22 cellular contexts compared by ENCODE assay signal in the genomic region with DNA sequence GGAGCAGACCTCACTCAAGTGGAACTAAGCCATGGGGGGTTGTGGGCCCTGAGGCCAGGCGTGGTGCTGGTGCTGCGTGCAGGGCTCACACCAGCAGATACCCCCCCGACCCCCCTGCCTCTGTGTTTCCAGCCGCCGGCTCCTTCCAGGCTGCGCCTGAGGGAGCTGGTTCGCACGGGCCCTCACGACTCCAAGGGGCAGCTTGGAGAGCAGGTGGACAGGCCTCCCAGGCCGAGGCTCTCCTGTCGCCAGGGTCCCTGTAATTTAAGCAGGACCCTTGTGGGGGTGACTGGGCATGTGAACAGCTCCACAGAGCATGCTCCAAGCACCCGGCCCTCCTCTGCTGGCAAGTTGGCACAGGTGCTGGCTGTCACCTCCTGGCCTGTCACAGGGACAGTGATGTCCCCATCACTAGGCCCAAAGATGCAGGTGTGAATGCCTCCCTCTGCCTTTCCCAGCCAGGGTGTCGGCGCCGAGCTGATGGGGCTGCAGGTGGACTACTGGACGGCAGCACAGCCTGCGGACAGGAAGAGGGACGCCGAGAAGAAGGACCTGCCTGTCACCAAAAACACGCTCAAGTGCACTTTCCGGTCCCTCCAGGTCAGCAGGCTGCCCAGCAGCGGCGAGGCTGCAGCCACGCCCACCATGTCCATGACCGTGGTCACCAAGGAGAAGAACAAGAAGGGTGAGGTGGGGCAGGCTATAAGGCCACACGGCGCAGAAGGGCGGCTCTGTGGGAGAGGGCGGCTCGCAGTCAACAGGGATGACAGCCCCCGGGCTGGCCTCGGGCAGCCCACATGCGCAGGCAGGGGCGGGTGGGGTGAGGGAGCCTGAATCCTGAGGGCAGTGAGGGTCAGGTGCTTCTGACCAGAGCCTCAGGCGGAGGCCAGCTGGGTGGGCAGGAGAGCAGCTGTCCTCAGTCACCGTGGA. TPM values are rescaled to one million over a fixed set of nuclear protein-coding genes. Genes with fewer than 3 reads are reported as not detected.
A peak's percentile ranks its signal among the peaks of the same experiment; 100 is the strongest.
DNase-seq lines count a peak whose midpoint lies in the region; ATAC-seq, FAIRE-seq and TF ChIP-seq lines count a peak whose summit lies in the region.
"Had no signal": no experiment of that assay in that cellular context is flagged by ENCODE, and none has a peak within 500 bp of the region (broad histone marks: within the 10 kb centered on the region; RNA-seq: fewer than 3 reads in every experiment).

No MANE protein-coding gene starts in this region.

- CTCF ChIA-PET in K562 (lab: Yijun Ruan, JAX; ENCODE audit: low intra/inter-chr PET ratio): no interaction called here

- no peaks in the 10 kb centered on the region for H3K9me3 ChIP-seq in left ventricle myocardium inferior (replicated peaks)
- H3K9me3 ChIP-seq in K562 (replicated peaks; ENCODE audit: control insufficient read depth, insufficient read depth, low read depth, low read length): no peaks in the 10 kb centered on the region
- H3K9me3 ChIP-seq in lower lobe of right lung: no peaks in the 10 kb centered on the region
- H3K9me3 ChIP-seq in spleen: no peaks in the 10 kb centered on the region
- H3K9me3 ChIP-seq in MG63: no peaks in the 10 kb centered on the region
- H3K9me3 ChIP-seq: SJCRH30 had no signal

- BruUV-seq in K562 (replicated peaks; lab: Mats Ljungman, UMichigan): no TSS peak

- no peak for TF ChIP-seq EP300 in K562 (IDR thresholded peaks at IDR 0.05; ENCODE audit: low read length)

- H3K9me1 ChIP-seq in K562 (ENCODE audit: control insufficient read depth, insufficient read depth, low read length): no peaks in the 10 kb centered on the region

- intact Hi-C loops in Right ventricle myocardium superior (cut with DNase I) (no loop called here), left ventricle myocardium inferior (cut with micrococcal nuclease) (no loop called here), K562 (cut with micrococcal nuclease) (no loop called here), lower lobe of right lung (cut with DNase I) (no loop called here), spleen (cut with DNase I; ENCODE audit: low total_unique reads) (no loop called here), head of caudate nucleus (cut with DNase I) (no loop called here)

- H3K4me2 ChIP-seq in K562 (ENCODE audit: insufficient read depth, low read length): no peak overlapping the region

- H3K36me3 ChIP-seq in left ventricle myocardium inferior (peaks cover 14% of the 10 kb centered on the region), K562 (ENCODE audit: control insufficient read depth, insufficient read depth, low read length) (no peaks in the 10 kb centered on the region), lower lobe of right lung (peaks cover 20% of the 10 kb centered on the region), spleen (peaks cover 0 to 45% (median 7%) of the 10 kb centered on the region in 6 donors), MG63 (no peaks in the 10 kb centered on the region)
- H3K36me3 ChIP-seq: SJCRH30 had no signal

- TF ChIP-seq RAD21 in K562 (CRISPR knock-in tag; conservative IDR thresholded peaks at IDR 0.05 in 1 of 2, IDR thresholded peaks at IDR 0.05 in 1 of 2): no peak

- POLR2A ChIA-PET in K562 (lab: Yijun Ruan, JAX): no interaction called here

- H3K4me1 ChIP-seq in left ventricle myocardium inferior (peaks cover 2% of the 10 kb centered on the region), K562 (replicated peaks in 1 of 2; ENCODE audit: control insufficient read depth in 2 of 2, insufficient read depth in 2 of 2, low read length in 2 of 2) (peaks cover 0 to 71% of the 10 kb centered on the region in 2 experiments; a peak in 4 of 5 replicates), lower lobe of right lung (peaks cover 27% of the 10 kb centered on the region), spleen (peaks cover 2 to 76% (median 35%) of the 10 kb centered on the region in 6 donors)

- no peak for ATAC-seq in Right ventricle myocardium superior (ENCODE audit: poor library complexity)
- no peak for ATAC-seq in K562
- ATAC-seq in lower lobe of right lung: no peak
- ATAC-seq in GM19452 (IDR thresholded peaks at IDR 0.05; ENCODE audit: unreplicated experiment): no peak
- ATAC-seq: Panc1 had no signal

- FAIRE-seq in K562 (lab: Jason Lieb, UNC): no peak
- FAIRE-seq: A204.1, D721Med, G401.6, GM12892 had no signal

- WGBS in K562 (ENCODE audit: insufficient coverage, low coverage, missing lambda C conversion rate): 55% methylated on average over 17 of the region's 36 CpGs
- 90 to 95% (median 93%) methylated on average over 25 to 36 of the region's 36 CpGs for WGBS in spleen, 5 donors

- no peaks in the 10 kb centered on the region for H3K79me2 ChIP-seq in K562 (ENCODE audit: control insufficient read depth, insufficient read depth, low read length)

- H3K27me3 ChIP-seq in left ventricle myocardium inferior (ENCODE audit: low read depth) (no peaks in the 10 kb centered on the region), K562 (ENCODE audit: control insufficient read depth in 2 of 2, insufficient read depth in 2 of 2, low read length in 2 of 2) (no peaks in the 10 kb centered on the region), lower lobe of right lung (ENCODE audit: low read depth) (no peaks in the 10 kb centered on the region), spleen (replicated peaks in 1 of 7) (no peaks in the 10 kb centered on the region), MG63 (no peaks in the 10 kb centered on the region)
- H3K27me3 ChIP-seq: SJCRH30 had no signal

- H3K27ac ChIP-seq in left ventricle myocardium inferior (replicated peaks) (no peak overlapping the region), K562 (ENCODE audit: extremely low read depth, low read depth, low read length) (no peak overlapping the region), lower lobe of right lung (no peak overlapping the region), spleen (no peak overlapping the region)
- H3K27ac ChIP-seq: HL-60, SJCRH30 had no signal

- no peak for TF ChIP-seq POLR2A in K562 (conservative IDR thresholded peaks at IDR 0.05)
- TF ChIP-seq POLR2A in spleen (IDR thresholded peaks at IDR 0.05): no peak

- H3K9ac ChIP-seq in K562 (ENCODE audit: insufficient read depth in 1 of 2, low read depth in 2 of 2, low read length in 2 of 2): no peak overlapping the region; a peak in 1 of 4 replicates

- H2AFZ ChIP-seq in K562 (ENCODE audit: low read depth, low read length): no peak overlapping the region

- TF ChIP-seq CTCF in left ventricle myocardium inferior (IDR thresholded peaks at IDR 0.05; ENCODE audit: borderline replicate concordance) (no peak), K562 (IDR thresholded peaks at IDR 0.05 in 2 of 3, conservative IDR thresholded peaks at IDR 0.05 in 1 of 3; ENCODE audit: insufficient read depth in 2 of 3, low read depth in 1 of 3, low read length in 3 of 3) (no peak), lower lobe of right lung (IDR thresholded peaks at IDR 0.05) (no peak), spleen (IDR thresholded peaks at IDR 0.05 in 8 of 11, conservative IDR thresholded peaks at IDR 0.05 in 3 of 11) (no peak)

- H4K20me1 ChIP-seq in K562 (replicated peaks; ENCODE audit: control insufficient read depth, insufficient read depth, low read length): no peaks in the 10 kb centered on the region

- DNase-seq in Right ventricle myocardium superior (peak; percentile 30), left ventricle myocardium inferior (no peak), K562 (ENCODE audit: extremely low read depth in 1 of 4, low spot score in 3 of 4) (no peak), lower lobe of right lung (peak; percentile 41), spleen (peak; percentile 75), head of caudate nucleus (no peak), MG63 (no peak)
- DNase-seq: CD4-positive, alpha-beta memory T cell; DMS79 treated with DMSO at 0.1 percent for 48 hours; GOT3; KG1; NCI-H1092 treated with DMSO at 0.1 percent for 48 hours; NCI-H1694 treated with DMSO at 0.1 percent for 48 hours; NCI-H446 treated with DMSO at 0.1 percent for 48 hours; SJCRH30 had no signal

- in situ Hi-C loops in K562 (cut with MboI): no loop called here

- no peak overlapping the region for H3K4me3 ChIP-seq in left ventricle myocardium inferior
- no peak overlapping the region for H3K4me3 ChIP-seq in K562
- no peak overlapping the region for H3K4me3 ChIP-seq in lower lobe of right lung
- H3K4me3 ChIP-seq in spleen: no peak overlapping the region
- H3K4me3 ChIP-seq in MG63: no peak overlapping the region
- H3K4me3 ChIP-seq: SJCRH30 had no signal

RNA-seq across cellular contexts. Expression of a gene that starts 5.9 kb away (rescaled TPM):
- total RNA-seq in Right ventricle myocardium superior (1.9 TPM), left ventricle myocardium inferior (0.99 TPM), K562 (2014; rRNA removed) (0.04 and 0.05 TPM in 2 replicates), K562 (2014; rRNA removed; fragmentation: Illumina TruSeq; extraction: Trizol) (0.06 and 0.55 TPM in 2 replicates), K562 (2015; rRNA removed; fragmentation: Illumina TruSeq; extraction: Trizol) (0.14 and 0.45 TPM in 2 replicates), K562 (2021) (1.0 and 1.7 TPM in 2 replicates), lower lobe of right lung (3.8 TPM), spleen (1 to 10 TPM in 5 of 7 donors, under 1 TPM in 2; 0.33 to 5.3 (median 1.8) TPM)
- 2.3 and 5.1 TPM in 2 replicates for total RNA-seq in K562 (2011; cell fraction: chromatin; rRNA removed; ENCODE audit: low replicate concordance)
- 2.6 and 3.8 TPM in 2 replicates for total RNA-seq in K562 (2011; cell fraction: nucleolus; rRNA removed)
- 1.9 and 2.6 TPM in 2 replicates for total RNA-seq in K562 (2011; cell fraction: nucleoplasm; rRNA removed)
- polyA plus RNA-seq in K562 (2011; rRNA removed) (0.31 and 0.50 TPM in 2 replicates), K562 (2014; fragmentation: Illumina TruSeq; extraction: Trizol) (0.04 and 0.14 TPM in 2 replicates), K562 (2014; fragmentation: Nextera tagmentation; extraction: Ambion mirVana) (not detected), K562 (2014; rRNA removed) (0.18 and 0.23 TPM in 2 replicates), spleen (under 1 TPM; 0.33 to 0.59 (median 0.54) TPM)
- 0.22 and 0.66 TPM in 2 replicates for polyA plus RNA-seq in K562 (2011; cell fraction: cytosol; rRNA removed)
- 3.7 and 7.3 TPM in 2 replicates for polyA plus RNA-seq in K562 (2011; cell fraction: nucleus; rRNA removed)
- 0.14 and 0.36 TPM in 2 replicates for polyA plus RNA-seq in K562 (2012)
- 0.11 and 0.12 TPM in 2 replicates for polyA minus RNA-seq in K562 (2011; rRNA and poly(A)+ RNA removed)
- not detected in 2 replicates for polyA minus RNA-seq in K562 (2011; cell fraction: cytosol; rRNA and poly(A)+ RNA removed)
- 0.56 and 0.94 TPM in 2 replicates for polyA minus RNA-seq in K562 (2011; cell fraction: nucleus; rRNA and poly(A)+ RNA removed)
- 0.22 and 0.63 TPM in 2 replicates for total RNA-seq in MG63 (2014; rRNA removed; shearing (Covaris generic); ENCODE audit: low replicate concordance)
- polyA plus RNA-seq: CD4-positive, alpha-beta memory T cell had no signal

RNA-seq across cellular contexts. Expression of a gene that starts 27.2 kb away (rescaled TPM):
- 191 TPM for total RNA-seq in Right ventricle myocardium superior
- total RNA-seq in left ventricle myocardium inferior: 192 TPM
- 154 and 390 TPM in 2 replicates for total RNA-seq in K562 (2011; cell fraction: chromatin; rRNA removed; ENCODE audit: low replicate concordance)
- 257 and 271 TPM in 2 replicates for total RNA-seq in K562 (2011; cell fraction: nucleolus; rRNA removed)
- 138 and 156 TPM in 2 replicates for total RNA-seq in K562 (2011; cell fraction: nucleoplasm; rRNA removed)
- 48.1 and 61.0 TPM in 2 replicates for total RNA-seq in K562 (2014; rRNA removed)
- 11.6 and 12.2 TPM in 2 replicates for total RNA-seq in K562 (2014; rRNA removed; fragmentation: Illumina TruSeq; extraction: Trizol)
- total RNA-seq in K562 (2015; rRNA removed; fragmentation: Illumina TruSeq; extraction: Trizol): 32.3 and 33.4 TPM in 2 replicates
- total RNA-seq in K562 (2021): 107 and 118 TPM in 2 replicates
- polyA plus RNA-seq in K562 (2011; rRNA removed): 47.7 and 58.6 TPM in 2 replicates
- 31.6 and 47.1 TPM in 2 replicates for polyA plus RNA-seq in K562 (2011; cell fraction: cytosol; rRNA removed)
- polyA plus RNA-seq in K562 (2011; cell fraction: nucleus; rRNA removed): 383 and 622 TPM in 2 replicates
- polyA plus RNA-seq in K562 (2012): 74.0 and 91.7 TPM in 2 replicates
- 29.5 and 45.4 TPM in 2 replicates for polyA plus RNA-seq in K562 (2014; fragmentation: Illumina TruSeq; extraction: Trizol)
- under 1 TPM; 0.13 to 0.14 TPM for polyA plus RNA-seq in K562 (2014; fragmentation: Nextera tagmentation; extraction: Ambion mirVana)
- polyA plus RNA-seq in K562 (2014; rRNA removed): 90.0 and 103 TPM in 2 replicates
- polyA minus RNA-seq in K562 (2011; rRNA and poly(A)+ RNA removed): 13.9 and 22.6 TPM in 2 replicates
- polyA minus RNA-seq in K562 (2011; cell fraction: cytosol; rRNA and poly(A)+ RNA removed): 69.0 and 80.6 TPM in 2 replicates
- 102 and 104 TPM in 2 replicates for polyA minus RNA-seq in K562 (2011; cell fraction: nucleus; rRNA and poly(A)+ RNA removed)
- total RNA-seq in lower lobe of right lung: 69.7 TPM
- 100 to 1,000 TPM in 3 of 7 donors, 10 to 100 TPM in 4; 63.7 to 128 (median 82.6) TPM for total RNA-seq in spleen
- 10 to 100 TPM; 33.0 to 83.1 (median 52.6) TPM for polyA plus RNA-seq in spleen
- 20.6 and 46.5 TPM in 2 replicates for total RNA-seq in MG63 (2014; rRNA removed; shearing (Covaris generic); ENCODE audit: low replicate concordance)

Comparison
In these comparisons a context has a peak if more than half of its experiments do, and no peak if none do; other contexts are left out.
1. DNase-seq: peak in Right ventricle myocardium superior (single experiment), lower lobe of right lung (single experiment) and spleen (single experiment); none in left ventricle myocardium inferior (single experiment), K562 (0 of 4), head of caudate nucleus (0 of 42) and MG63 (single experiment).